In genomic region chr1:25802915-25803314, GRCh38 we compare ENCODE assay signal across 11 cellular contexts. TPM values are rescaled to one million over a fixed set of nuclear protein-coding genes. Genes with fewer than 3 reads are reported as not detected.
A peak's percentile ranks its signal among the peaks of the same experiment; 100 is the strongest.
DNase-seq lines count a peak whose midpoint lies in the region; ATAC-seq and TF ChIP-seq lines count a peak whose summit lies in the region.
"Had no signal": no experiment of that assay in that cellular context is flagged by ENCODE, and none has a peak within 500 bp of the region (broad histone marks: within the 10 kb centered on the region; RNA-seq: fewer than 3 reads in every experiment).

No MANE protein-coding gene starts in this region.

- no peak overlapping the region for H2AFZ ChIP-seq in OCI-LY7 (ENCODE audit: low read length)

- no peaks in the 10 kb centered on the region for H3K27me3 Mint-ChIP-seq in memory B cell

- H3K4me3 ChIP-seq in OCI-LY7 (ENCODE audit: low read depth, low read length, poor library complexity, severe bottlenecking), result peak overlapping the region; percentile 1
- H3K4me3 ChIP-seq: A549, lung, sigmoid colon had no signal

- CTCF ChIA-PET in OCI-LY7 (lab: Charles Lee; ENCODE audit: unreplicated experiment), result no interaction called here

- H3K79me2 ChIP-seq in OCI-LY7 (ENCODE audit: insufficient read depth, low read depth, low read length), result no peaks in the 10 kb centered on the region

- TF ChIP-seq CTCF in OCI-LY7 (conservative IDR thresholded peaks at IDR 0.05; ENCODE audit: low read length), result no peak

- intact Hi-C loops in OCI-LY7 (cut with micrococcal nuclease; ENCODE audit: unreplicated experiment), result no loop called here

- BruUV-seq in OCI-LY7 (replicated peaks; lab: Mats Ljungman, UMichigan), result TSS peak; percentile 74

- H3K27ac ChIP-seq in OCI-LY7 (ENCODE audit: low read depth, low read length, poor library complexity, severe bottlenecking), result no peak overlapping the region
- H3K27ac ChIP-seq: A549 had no signal

- no peaks in the 10 kb centered on the region for H3K36me3 ChIP-seq in OCI-LY7 (ENCODE audit: insufficient read depth, low read length)

- H3K4me3 Mint-ChIP-seq in memory B cell, result peak overlapping the region; percentile 9

- ATAC-seq in GM18907 (IDR thresholded peaks at IDR 0.05; ENCODE audit: unreplicated experiment) (peak; percentile 53), memory B cell (ENCODE audit: low read depth) (peak; percentile 70), GM21423 (IDR thresholded peaks at IDR 0.05; ENCODE audit: unreplicated experiment) (no peak)
- ATAC-seq: A549 had no signal

- peaks cover 20% of the 10 kb centered on the region for H3K4me1 Mint-ChIP-seq in memory B cell

- H3K9me3 ChIP-seq in OCI-LY7 (ENCODE audit: low read length), result no peaks in the 10 kb centered on the region
- H3K9me3 ChIP-seq: A549, sigmoid colon had no signal

- no peaks in the 10 kb centered on the region for H3K9me2 ChIP-seq in OCI-LY7 (ENCODE audit: insufficient read depth, low read length)

- POLR2A ChIA-PET in OCI-LY7 (lab: Charles Lee), result interaction anchor here (0.6 to 1.3 kb wide), 6 partner anchors 12 to 255 kb away, joined by 3 read pairs; no protein-coding TSS in a partner anchor

- H3K4me1 ChIP-seq in OCI-LY7 (ENCODE audit: insufficient read depth, low read length, poor library complexity, severe bottlenecking), result peaks cover 29% of the 10 kb centered on the region

- peak; percentile 59 for DNase-seq in NCI-H510A treated with DMSO at 0.1 percent for 48 hours (lab: John Stamatoyannopoulos, UW)
- DNase-seq in NCI-H510A (lab: John Stamatoyannopoulos, UW), result no peak
- peak; percentile 47 for DNase-seq in OCI-LY7 (ENCODE audit: low spot score)
- no peak for DNase-seq in memory B cell (ENCODE audit: low spot score in 2 of 2)
- DNase-seq in NCI-H524 treated with DMSO at 0.1 percent for 48 hours (lab: John Stamatoyannopoulos, UW), result no peak
- no peak for DNase-seq in NCI-H226
- DNase-seq: sigmoid colon had no signal

- H3K27ac Mint-ChIP-seq in memory B cell, result no peak overlapping the region

- H3K4me2 ChIP-seq in OCI-LY7 (ENCODE audit: low read length), result peak overlapping the region; percentile 56
- H3K4me2 ChIP-seq: A549 had no signal

- no peaks in the 10 kb centered on the region for H4K20me1 ChIP-seq in OCI-LY7 (ENCODE audit: insufficient read depth, low read length)

- H3K9me3 Mint-ChIP-seq in memory B cell, result no peaks in the 10 kb centered on the region

- H3K36me3 Mint-ChIP-seq in memory B cell, result peaks cover 6% of the 10 kb centered on the region

RNA-seq across cellular contexts. Expression of gene SELENON, which starts 2.9 kb away (rescaled TPM):
- total RNA-seq in OCI-LY7 (2014; rRNA removed; shearing (Covaris generic)), result 5.6 and 9.9 TPM in 2 replicates
- total RNA-seq in OCI-LY7 (2022), result 28.1 and 28.3 TPM in 2 replicates

RNA-seq across cellular contexts. Expression of gene MTFR1L, which starts 16.8 kb away (rescaled TPM):
- total RNA-seq in OCI-LY7 (2014; rRNA removed; shearing (Covaris generic)), result 33.6 and 35.3 TPM in 2 replicates
- 43.4 and 51.2 TPM in 2 replicates for total RNA-seq in OCI-LY7 (2022)

RNA-seq across cellular contexts. Expression of gene AUNIP, which starts 56.3 kb away (rescaled TPM):
- total RNA-seq in OCI-LY7 (2014; rRNA removed; shearing (Covaris generic)), result 14.2 and 21.5 TPM in 2 replicates
- total RNA-seq in OCI-LY7 (2022), result 15.1 and 16.8 TPM in 2 replicates
- total RNA-seq: sigmoid colon had no signal

Comparison
In these comparisons a context has a peak if more than half of its experiments do, and no peak if none do; other contexts are left out.
1. DNase-seq: peak in NCI-H510A treated with DMSO at 0.1 percent for 48 hours (single experiment) and OCI-LY7 (single experiment); none in NCI-H510A (single experiment), memory B cell (0 of 2), NCI-H524 treated with DMSO at 0.1 percent for 48 hours (single experiment) and NCI-H226 (single experiment).